In the genomic region with DNA sequence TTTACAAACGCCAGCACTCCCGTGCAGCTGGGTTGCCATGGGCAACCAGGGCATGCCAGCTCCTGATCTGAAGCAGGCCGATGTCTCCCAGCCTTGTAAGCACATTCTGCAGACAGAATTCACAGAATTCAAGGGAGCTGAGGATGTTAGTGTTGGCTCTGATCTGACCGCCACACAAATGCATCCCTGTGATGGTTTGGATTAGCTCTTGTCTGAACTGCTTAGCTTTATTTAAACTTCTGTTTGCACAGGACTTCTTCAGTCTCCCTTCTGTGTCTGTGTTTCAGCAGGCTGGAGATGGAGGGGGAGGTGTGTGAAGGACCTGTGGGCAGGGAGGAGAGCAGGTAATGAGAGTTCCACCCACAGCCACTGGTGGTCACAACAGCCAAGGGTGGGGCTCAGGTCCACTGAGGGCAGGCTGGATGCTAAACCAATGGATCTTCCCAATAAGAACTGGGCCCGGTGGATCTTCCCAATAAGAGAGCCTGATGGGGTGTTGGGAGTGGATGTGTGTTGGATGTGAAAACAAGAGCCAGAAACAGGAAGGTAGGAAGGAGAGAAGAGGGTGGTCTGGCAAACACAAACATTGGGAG, we compare ENCODE assay signal across 13 cellular contexts.
A peak's percentile ranks its signal among the peaks of the same experiment; 100 is the strongest.
DNase-seq lines count a peak whose midpoint lies in the region; TF ChIP-seq lines count a peak whose summit lies in the region.
"Had no signal": no experiment of that assay in that cellular context is flagged by ENCODE, and none has a peak within 500 bp of the region (broad histone marks: within the 10 kb centered on the region; RNA-seq: fewer than 3 reads in every experiment).

No MANE protein-coding gene starts in this region.

- no peak for TF ChIP-seq POLR2A in breast epithelium (IDR thresholded peaks at IDR 0.05)

- DNase-seq in mammary epithelial cell (peak; percentile 21), breast epithelium (ENCODE audit: low spot score in 2 of 2) (no peak), brain pericyte (ENCODE audit: low read depth, low spot score) (peak; percentile 57), hippocampal formation (lab: John Stamatoyannopoulos, UW) (peak; percentile 33 to 52), cortex of kidney (lab: John Stamatoyannopoulos, UW) (no peak), kidney tubule cell (ENCODE audit: low spot score) (no peak)
- no peak for DNase-seq in activated T-cell treated with anti-CD3 and anti-CD28 coated beads, Interleukin-2, amount 50 U/mL, for 24 hours
- DNase-seq: activated CD4-positive, CD25-positive, alpha-beta regulatory T cell treated with anti-CD3 and anti-CD28 coated beads, Interleukin-2, amount 50 U/mL, for 72 hours; activated effector memory CD4-positive, alpha-beta T cell treated with anti-CD3 and anti-CD28 coated beads, Interleukin-2, amount 50 U/mL, for 16 hours; SJCRH30; stimulated activated CD4-positive, alpha-beta T cell treated with anti-CD3 and anti-CD28 coated beads, Interleukin-2, amount 100 ng/mL, for 24 hours had no signal

- H3K27ac Mint-ChIP-seq in activated T-cell treated with anti-CD3 and anti-CD28 coated beads, Interleukin-2, amount 50 U/mL, for 24 hours = no peak overlapping the region
- H3K27ac Mint-ChIP-seq: natural killer cell treated with Interleukin-12 subunit alpha and Interleukin-12 subunit beta and Interleukin-15 and Interleukin-18, amount 100 ng/mL, for 72 hours had no signal

- BruUV-seq in mammary epithelial cell (replicated peaks; lab: Mats Ljungman, UMichigan) = no TSS peak

- no peaks in the 10 kb centered on the region for H3K9me3 Mint-ChIP-seq in activated T-cell treated with anti-CD3 and anti-CD28 coated beads, Interleukin-2, amount 50 U/mL, for 24 hours
- H3K9me3 Mint-ChIP-seq: natural killer cell treated with Interleukin-12 subunit alpha and Interleukin-12 subunit beta and Interleukin-15 and Interleukin-18, amount 100 ng/mL, for 72 hours had no signal

- intact Hi-C loops in mammary epithelial cell (cut with micrococcal nuclease) = no loop called here
- intact Hi-C loops in breast epithelium (cut with DNase I; ENCODE audit: low total_unique reads) = no loop called here

- dilution Hi-C loops in mammary epithelial cell (cut with HindIII; ENCODE audit: low sequenced_read_pairs) = loop anchor here (5.0 kb wide), 1 partner anchor 101 kb away; no protein-coding TSS in a partner anchor

- H3K4me3 ChIP-seq in mammary epithelial cell (replicated peaks in 1 of 3; ENCODE audit: insufficient read depth in 1 of 3, low read depth in 2 of 3, low read length in 3 of 3) (no peak overlapping the region), breast epithelium (no peak overlapping the region)
- H3K4me3 ChIP-seq: SJCRH30 had no signal

- H3K4me1 Mint-ChIP-seq in activated T-cell treated with anti-CD3 and anti-CD28 coated beads, Interleukin-2, amount 50 U/mL, for 24 hours (ENCODE audit: low read depth) = no peaks in the 10 kb centered on the region

- no peaks in the 10 kb centered on the region for H3K36me3 ChIP-seq in mammary epithelial cell (ENCODE audit: insufficient read depth, low read length)
- no peaks in the 10 kb centered on the region for H3K36me3 ChIP-seq in breast epithelium
- H3K36me3 ChIP-seq: SJCRH30 had no signal

- H3K27ac ChIP-seq in mammary epithelial cell (ENCODE audit: insufficient read depth, low read depth, low read length) = no peak overlapping the region
- no peak overlapping the region for H3K27ac ChIP-seq in breast epithelium
- peak overlapping the region; percentile 55 for H3K27ac ChIP-seq in temporal lobe (ENCODE audit: low read depth, low read length)
- H3K27ac ChIP-seq: SJCRH30 had no signal

- peaks cover 11% of the 10 kb centered on the region for H3K27me3 ChIP-seq in mammary epithelial cell (ENCODE audit: insufficient read depth, low read length)
- no peaks in the 10 kb centered on the region for H3K27me3 ChIP-seq in breast epithelium
- H3K27me3 ChIP-seq: SJCRH30 had no signal

- H3K27me3 Mint-ChIP-seq in activated T-cell treated with anti-CD3 and anti-CD28 coated beads, Interleukin-2, amount 50 U/mL, for 24 hours = peaks cover 27% of the 10 kb centered on the region

- no peaks in the 10 kb centered on the region for H3K4me1 ChIP-seq in mammary epithelial cell (ENCODE audit: insufficient read depth, low read length)
- no peaks in the 10 kb centered on the region for H3K4me1 ChIP-seq in breast epithelium
- H3K4me1 ChIP-seq: SJCRH30 had no signal

- H3K9me3 ChIP-seq in mammary epithelial cell (replicated peaks; ENCODE audit: insufficient read depth, low read length) (no peaks in the 10 kb centered on the region), breast epithelium (no peaks in the 10 kb centered on the region)
- H3K9me3 ChIP-seq: SJCRH30 had no signal

- H4K20me1 ChIP-seq in mammary epithelial cell (ENCODE audit: insufficient read depth, low read length) = no peaks in the 10 kb centered on the region

- H3K4me3 Mint-ChIP-seq in activated T-cell treated with anti-CD3 and anti-CD28 coated beads, Interleukin-2, amount 50 U/mL, for 24 hours = no peak overlapping the region
- H3K4me3 Mint-ChIP-seq: natural killer cell treated with Interleukin-12 subunit alpha and Interleukin-12 subunit beta and Interleukin-15 and Interleukin-18, amount 100 ng/mL, for 72 hours had no signal

- TF ChIP-seq CTCF in mammary epithelial cell (conservative IDR thresholded peaks at IDR 0.05 in 1 of 2, IDR thresholded peaks at IDR 0.05 in 1 of 2; ENCODE audit: extremely low read depth in 1 of 2, insufficient read depth in 1 of 2, low read depth in 1 of 2, low read length in 2 of 2) (no peak), breast epithelium (IDR thresholded peaks at IDR 0.05) (no peak)

- H3K79me2 ChIP-seq in mammary epithelial cell (ENCODE audit: insufficient read depth, low read length) = no peaks in the 10 kb centered on the region

- in situ Hi-C loops in mammary epithelial cell (cut with MboI; ENCODE audit: low sequenced_read_pairs in 2 of 2) = no loop called here

- no peak overlapping the region for H2AFZ ChIP-seq in mammary epithelial cell (ENCODE audit: low read depth, low read length)

- no peaks in the 10 kb centered on the region for H3K36me3 Mint-ChIP-seq in activated T-cell treated with anti-CD3 and anti-CD28 coated beads, Interleukin-2, amount 50 U/mL, for 24 hours (ENCODE audit: low read depth)
- H3K36me3 Mint-ChIP-seq: natural killer cell treated with Interleukin-12 subunit alpha and Interleukin-12 subunit beta and Interleukin-15 and Interleukin-18, amount 100 ng/mL, for 72 hours had no signal

- CTCF ChIA-PET in mammary epithelial cell (lab: Charles Lee; ENCODE audit: low non-redundant PET) = interaction anchor here (1.1 kb wide), 1 partner anchor 19 kb away, joined by 3 read pairs; no protein-coding TSS in a partner anchor

- no peak overlapping the region for H3K4me2 ChIP-seq in mammary epithelial cell (ENCODE audit: insufficient read depth, low read depth, low read length)

- WGBS in mammary epithelial cell (ENCODE audit: low coverage, missing lambda C conversion rate) = 20% methylated on average over 5 of the region's 5 CpGs

- H3K9ac ChIP-seq in mammary epithelial cell (ENCODE audit: insufficient read depth, low read length) = no peak overlapping the region

Comparison
In these comparisons a context has a peak if more than half of its experiments do, and no peak if none do; other contexts are left out.
1. DNase-seq: peak in mammary epithelial cell (single experiment), brain pericyte (single experiment) and hippocampal formation (2 of 2); none in breast epithelium (0 of 2), cortex of kidney (single experiment), activated T-cell treated with anti-CD3 and anti-CD28 coated beads, Interleukin-2, amount 50 U/mL, for 24 hours (single experiment) and kidney tubule cell (single experiment).